1 cellular context compared by ENCODE assay signal in the genomic region with DNA sequence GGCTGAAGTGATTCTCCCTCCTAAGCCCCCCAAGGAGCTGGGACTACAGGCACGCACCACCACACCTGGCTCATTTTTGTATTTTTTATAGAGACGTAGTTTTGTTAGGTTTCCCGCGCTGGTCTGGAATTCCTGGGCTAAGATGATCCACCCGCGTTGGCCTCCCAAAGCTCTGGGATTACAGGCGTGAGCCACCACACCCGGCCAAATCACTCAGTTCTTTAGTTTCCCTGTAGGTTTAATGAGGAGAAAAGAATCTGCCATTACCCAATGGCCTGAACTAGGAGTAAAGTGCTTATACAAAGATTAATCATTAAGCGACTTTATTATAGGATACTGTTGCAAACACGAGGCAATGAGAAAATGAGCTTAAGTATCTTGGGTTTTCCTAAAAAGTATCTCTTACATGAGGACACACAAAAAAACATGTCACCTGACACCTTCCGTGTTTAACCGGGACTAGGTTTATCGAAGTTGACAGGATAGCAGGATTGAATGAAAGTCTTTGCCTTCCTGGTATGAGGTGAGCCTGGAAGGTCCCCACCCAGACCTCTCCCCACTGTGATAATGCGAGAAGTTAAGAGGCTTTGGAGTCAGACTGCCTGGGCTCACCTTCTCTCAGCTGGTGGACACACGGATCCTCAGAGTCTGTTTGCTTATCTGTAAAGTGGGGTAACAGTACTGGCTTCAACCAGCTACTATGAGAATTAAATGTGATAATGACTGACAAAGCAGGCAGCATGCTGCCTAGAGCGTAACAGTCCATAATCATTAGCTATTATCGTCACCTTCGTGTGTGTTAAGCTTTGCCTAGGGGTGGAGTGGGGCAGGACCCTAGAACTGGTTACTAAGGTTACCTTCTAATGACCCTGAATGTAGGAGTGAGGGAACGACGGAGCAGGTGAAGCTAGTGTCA.
TF ChIP-seq lines count a peak whose summit lies in the region.

No MANE protein-coding gene starts in this region.

TF ChIP-seq in GM23338, 12 proteins besides CTCF, POLR2A, EP300 and RAD21 (continued from another document):
- TF ChIP-seq ZNF462 (CRISPR knock-in tag; IDR thresholded peaks at IDR 0.05), result no peak
- TF ChIP-seq, protein P1, sequence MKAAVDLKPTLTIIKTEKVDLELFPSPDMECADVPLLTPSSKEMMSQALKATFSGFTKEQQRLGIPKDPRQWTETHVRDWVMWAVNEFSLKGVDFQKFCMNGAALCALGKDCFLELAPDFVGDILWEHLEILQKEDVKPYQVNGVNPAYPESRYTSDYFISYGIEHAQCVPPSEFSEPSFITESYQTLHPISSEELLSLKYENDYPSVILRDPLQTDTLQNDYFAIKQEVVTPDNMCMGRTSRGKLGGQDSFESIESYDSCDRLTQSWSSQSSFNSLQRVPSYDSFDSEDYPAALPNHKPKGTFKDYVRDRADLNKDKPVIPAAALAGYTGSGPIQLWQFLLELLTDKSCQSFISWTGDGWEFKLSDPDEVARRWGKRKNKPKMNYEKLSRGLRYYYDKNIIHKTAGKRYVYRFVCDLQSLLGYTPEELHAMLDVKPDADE (IDR thresholded peaks at IDR 0.05), result no peak
- no peak for TF ChIP-seq ZNF114 (CRISPR knock-in tag; IDR thresholded peaks at IDR 0.05)
- TF ChIP-seq REST (IDR thresholded peaks at IDR 0.05; ENCODE audit: unreplicated experiment), result no peak
- TF ChIP-seq EZH2 (IDR thresholded peaks at IDR 0.05; ENCODE audit: low read depth, unreplicated experiment), result no peak
- no peak for TF ChIP-seq EZH2phosphoT487 (IDR thresholded peaks at IDR 0.05; ENCODE audit: unreplicated experiment)
- TF ChIP-seq POLR2AphosphoS5 (IDR thresholded peaks at IDR 0.05; ENCODE audit: low read depth), result no peak
- TF ChIP-seq NANOG (IDR thresholded peaks at IDR 0.05; ENCODE audit: borderline replicate concordance), result no peak
- TF ChIP-seq ZNF331 (CRISPR knock-in tag; IDR thresholded peaks at IDR 0.05; ENCODE audit: low read depth), result no peak
- TF ChIP-seq CREB1 (CRISPR knock-in tag; IDR thresholded peaks at IDR 0.05; ENCODE audit: low read depth), result no peak
- TF ChIP-seq STAT1 (IDR thresholded peaks at IDR 0.05; ENCODE audit: unreplicated experiment), result no peak
